In genomic region chr10:132001238-132001977, GRCh38 we compare ENCODE assay signal across 8 cellular contexts. TPM values are rescaled to one million over a fixed set of nuclear protein-coding genes. Genes with fewer than 3 reads are reported as not detected.
A peak's percentile ranks its signal among the peaks of the same experiment; 100 is the strongest.
DNase-seq lines count a peak whose midpoint lies in the region; ATAC-seq, FAIRE-seq and TF ChIP-seq lines count a peak whose summit lies in the region.

No MANE protein-coding gene starts in this region.

- TF ChIP-seq RAD21 in A549 (conservative IDR thresholded peaks at IDR 0.05 in 1 of 2, IDR thresholded peaks at IDR 0.05 in 1 of 2) = peak; percentile 36 to 49; a peak in 3 of 5 replicates

- TF ChIP-seq EP300 in A549 (IDR thresholded peaks at IDR 0.05) = no peak

- peaks cover 7% of the 10 kb centered on the region for H3K9me3 ChIP-seq in A549

- H3K4me1 ChIP-seq in A549 = peaks cover 21% of the 10 kb centered on the region

- FAIRE-seq in A549 (lab: Jason Lieb, UNC) = no peak

- H3K27ac ChIP-seq in A549 = peak overlapping the region in 1 of 2 experiments; percentile 27; a peak in 2 of 6 replicates

- TF ChIP-seq CTCF in A549 (IDR thresholded peaks at IDR 0.05) (peak; percentile 35; the same call in 2 of the 3 replicates), fibroblast of mammary gland (conservative IDR thresholded peaks at IDR 0.05; ENCODE audit: control insufficient read depth, insufficient read depth, low read depth, low read length) (peak; percentile 7)

- POLR2A ChIA-PET in A549 (lab: Yijun Ruan, JAX) = interaction anchor here (0.6 kb wide), 1 partner anchor 178 kb away, joined by 3 read pairs; no protein-coding TSS in a partner anchor

- H3K4me3 ChIP-seq in A549 (no peak overlapping the region), fibroblast of mammary gland (ENCODE audit: control insufficient read depth, low read depth, low read length) (peak overlapping the region; percentile 7)

- peak overlapping the region; percentile 39 for H3K4me2 ChIP-seq in A549

- CTCF ChIA-PET in A549 (lab: Yijun Ruan, JAX) = interaction anchor here (0.9 to 8.6 kb wide), 10 partner anchors 10 to 142 kb away, joined by 3 to 104 read pairs (median 3); no protein-coding TSS in a partner anchor

- ATAC-seq in A549 (peak; percentile 51 to 83; a peak in 4 of 6 replicates), GM18508 (IDR thresholded peaks at IDR 0.05; ENCODE audit: insufficient read depth, unreplicated experiment) (peak; percentile 65), HG02642 (IDR thresholded peaks at IDR 0.05; ENCODE audit: poor library complexity, unreplicated experiment) (no peak)

- DNase-seq in A549 (ENCODE audit: low read depth in 1 of 2, low spot score in 1 of 2) = peak; percentile 35 to 63
- peak; percentile 1 for DNase-seq in NCI-H446 treated with DMSO at 0.1 percent for 48 hours (lab: John Stamatoyannopoulos, UW)
- peak; percentile 72 for DNase-seq in fibroblast of mammary gland (ENCODE audit: low read depth)
- DNase-seq in nucleus accumbens (lab: John Stamatoyannopoulos, UW) = no peak
- no peak for DNase-seq in T1000 (lab: John Stamatoyannopoulos, UW)
- no peak for DNase-seq in hippocampal formation (lab: John Stamatoyannopoulos, UW)

- WGBS in A549 (ENCODE audit: missing lambda C conversion rate) = 53% methylated on average over 15 of the region's 15 CpGs

- TF ChIP-seq POLR2A in A549 (IDR thresholded peaks at IDR 0.05; ENCODE audit: low read length) = no peak

TF ChIP-seq in A549, 52 proteins besides CTCF, POLR2A, EP300 and RAD21:
- TF ChIP-seq SMC3 (IDR thresholded peaks at IDR 0.05) (peak; percentile 37; the same call in 1 of the 3 replicates), HMGXB4 (CRISPR knock-in tag; IDR thresholded peaks at IDR 0.05; ENCODE audit: borderline replicate concordance) (no peak), SREBF2 (IDR thresholded peaks at IDR 0.05) (no peak), MAFK (IDR thresholded peaks at IDR 0.05; ENCODE audit: partially characterized antibody) (no peak), CBX8 (IDR thresholded peaks at IDR 0.05) (no peak), BCL3 (IDR thresholded peaks at IDR 0.05) (no peak), JUN (IDR thresholded peaks at IDR 0.05) (no peak), RARB (CRISPR knock-in tag; IDR thresholded peaks at IDR 0.05) (no peak), BHLHE40 (IDR thresholded peaks at IDR 0.05; ENCODE audit: low read depth, low read length) (peak; percentile 68; the same call in 1 of the 2 replicates), NPAS2 (CRISPR knock-in tag; IDR thresholded peaks at IDR 0.05; ENCODE audit: borderline replicate concordance) (no peak), RFX5 (IDR thresholded peaks at IDR 0.05) (peak; percentile 44; the same call in 1 of the 2 replicates)
- TF ChIP-seq, protein P1, sequence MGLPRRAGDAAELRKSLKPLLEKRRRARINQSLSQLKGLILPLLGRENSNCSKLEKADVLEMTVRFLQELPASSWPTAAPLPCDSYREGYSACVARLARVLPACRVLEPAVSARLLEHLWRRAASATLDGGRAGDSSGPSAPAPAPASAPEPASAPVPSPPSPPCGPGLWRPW (IDR thresholded peaks at IDR 0.05) = no peak

RNA-seq across cellular contexts. Expression of gene BNIP3, which starts 19.7 kb away (rescaled TPM):
- 46.6 and 51.2 TPM in 2 replicates for polyA plus RNA-seq in A549 (2011; rRNA removed)
- polyA plus RNA-seq in A549 (2012; cell fraction: cytosol; rRNA removed) = 32.8 and 33.4 TPM in 2 replicates
- 40.2 and 60.3 TPM in 2 replicates for polyA plus RNA-seq in A549 (2012; cell fraction: nucleus; rRNA removed)
- 46.9 to 52.1 TPM (median 51.0 TPM) in 3 replicates for polyA plus RNA-seq in A549 (2017; fragmentation: RNase III; extraction: RNeasy Plus Mini Kit Qiagen cat#74134 plus additional on column Dnase treatment)
- 15.8 and 19.2 TPM in 2 replicates for polyA minus RNA-seq in A549 (2011; rRNA and poly(A)+ RNA removed)

Comparison
In these comparisons a context has a peak if more than half of its experiments do, and no peak if none do; other contexts are left out.
1. DNase-seq: peak in A549 (2 of 2), NCI-H446 treated with DMSO at 0.1 percent for 48 hours (single experiment) and fibroblast of mammary gland (single experiment); none in nucleus accumbens (0 of 56), T1000 (single experiment) and hippocampal formation (0 of 2).